24 cellular contexts compared by ENCODE assay signal in genomic region chr4:4870493-4871266, GRCh38. TPM values are rescaled to one million over a fixed set of nuclear protein-coding genes. Genes with fewer than 3 reads are reported as not detected.
A peak's percentile ranks its signal among the peaks of the same experiment; 100 is the strongest.
DNase-seq lines count a peak whose midpoint lies in the region; ATAC-seq, FAIRE-seq and TF ChIP-seq lines count a peak whose summit lies in the region.
"Had no signal": no experiment of that assay in that cellular context is flagged by ENCODE, and none has a peak within 500 bp of the region (broad histone marks: within the 10 kb centered on the region; RNA-seq: fewer than 3 reads in every experiment).

No MANE protein-coding gene starts in this region.

- peaks cover 4% of the 10 kb centered on the region; the same call in 1 of the 2 replicates for H4K20me1 ChIP-seq in IMR-90 (ENCODE audit: insufficient read depth, low read length)

- H2AK5ac ChIP-seq in IMR-90 (ENCODE audit: low read depth, low read length): no peak overlapping the region

- H3K36me3 ChIP-seq in IMR-90 (ENCODE audit: control insufficient read depth, insufficient read depth, low read length): no peaks in the 10 kb centered on the region
- H3K36me3 ChIP-seq in HAP-1 (replicated peaks): no peaks in the 10 kb centered on the region
- H3K36me3 ChIP-seq: gastrocnemius medialis, lower lobe of right lung, neutrophil, SJCRH30, thoracic aorta had no signal

- H3K9me3 ChIP-seq in IMR-90 (ENCODE audit: control insufficient read depth, insufficient read depth, low read length) (peaks cover 3% of the 10 kb centered on the region; the same call in 1 of the 2 replicates), HAP-1 (no peaks in the 10 kb centered on the region)
- H3K9me3 ChIP-seq: gastrocnemius medialis, lower lobe of right lung, neutrophil, SJCRH30, thoracic aorta had no signal

- H2BK20ac ChIP-seq in IMR-90 (ENCODE audit: low read depth, low read length): no peak overlapping the region

- H3K4me1 Mint-ChIP-seq in brain: peaks cover 38% of the 10 kb centered on the region
- peaks cover 18 to 29% (median 24%) of the 10 kb centered on the region in 4 donors for H3K4me1 Mint-ChIP-seq in naive thymus-derived CD8-positive, alpha-beta T cell

- BruUV-seq in IMR-90 (replicated peaks; lab: Mats Ljungman, UMichigan): no TSS peak

- H2AK9ac ChIP-seq in IMR-90 (replicated peaks; ENCODE audit: low read depth, low read length, poor library complexity): no peak overlapping the region

- peak overlapping the region in 1 of 5 experiments; percentile 22 for H3K27ac Mint-ChIP-seq in brain
- peak overlapping the region in 1 of 10 donors; percentile 87 for H3K27ac Mint-ChIP-seq in naive thymus-derived CD8-positive, alpha-beta T cell
- H3K27ac Mint-ChIP-seq: activated T-cell treated with anti-CD3 and anti-CD28 coated beads, Interleukin-2, amount 50 U/mL, for 24 hours had no signal

- no peak overlapping the region for H4K91ac ChIP-seq in IMR-90 (ENCODE audit: insufficient read depth, low read depth, low read length)

- H3K9me3 Mint-ChIP-seq in brain: peaks cover 2 to 12% (median 4%) of the 10 kb centered on the region in 5 experiments
- H3K9me3 Mint-ChIP-seq in naive thymus-derived CD8-positive, alpha-beta T cell: no peaks in the 10 kb centered on the region
- H3K9me3 Mint-ChIP-seq: activated T-cell treated with anti-CD3 and anti-CD28 coated beads, Interleukin-2, amount 50 U/mL, for 24 hours had no signal

- no peak overlapping the region for H3K9ac ChIP-seq in IMR-90 (ENCODE audit: low read depth, low read length)

- no peak for TF ChIP-seq POLR2A in IMR-90 (IDR thresholded peaks at IDR 0.05; ENCODE audit: low read depth, low read length)

- no peaks in the 10 kb centered on the region for H3K4me1 ChIP-seq in IMR-90 (ENCODE audit: control insufficient read depth, insufficient read depth, low read length)
- H3K4me1 ChIP-seq in HAP-1: no peaks in the 10 kb centered on the region
- H3K4me1 ChIP-seq: SJCRH30 had no signal

- H3K18ac ChIP-seq in IMR-90 (ENCODE audit: low read depth, low read length): no peak overlapping the region

- peak overlapping the region; percentile 21; the same call in 1 of the 2 replicates for H3K4me2 ChIP-seq in IMR-90 (ENCODE audit: low read depth, low read length)

- no peaks in the 10 kb centered on the region for H3K36me3 Mint-ChIP-seq in brain
- no peaks in the 10 kb centered on the region for H3K36me3 Mint-ChIP-seq in naive thymus-derived CD8-positive, alpha-beta T cell

- no peak for TF ChIP-seq RAD21 in IMR-90 (IDR thresholded peaks at IDR 0.05; ENCODE audit: low read length)

- WGBS in IMR-90 (ENCODE audit: extremely low coverage in 2 of 2, insufficient read length in 1 of 2), 2 experiments: 6% methylated on average over 9 of the region's 29 CpGs; no CpG with 5 or more reads in 1 of the 2 experiments

- ATAC-seq in IMR-90 (ENCODE audit: low read depth) (no peak), GM19023 (IDR thresholded peaks at IDR 0.05; ENCODE audit: unreplicated experiment) (no peak)
- peak in 1 of 2 donors; percentile 36 for ATAC-seq in naive thymus-derived CD8-positive, alpha-beta T cell
- ATAC-seq: gastrocnemius medialis, GM12878, lower lobe of right lung, sciatic nerve had no signal

- FAIRE-seq in GM19239 (lab: Jason Lieb, UNC): peak; percentile 8
- FAIRE-seq: GM12878 had no signal

- H3K4me3 ChIP-seq in IMR-90 (ENCODE audit: insufficient read depth, low read depth, low read length) (no peak overlapping the region), HAP-1 (no peak overlapping the region)
- H3K4me3 ChIP-seq: gastrocnemius medialis, GM12878, lower lobe of right lung, SJCRH30, thoracic aorta had no signal

- H2BK15ac ChIP-seq in IMR-90 (ENCODE audit: low read depth, low read length): no peak overlapping the region

- intact Hi-C loops in IMR-90 (cut with micrococcal nuclease): no loop called here

- no peak overlapping the region for H3K14ac ChIP-seq in IMR-90 (replicated peaks; ENCODE audit: low read depth, low read length)

- H3K23ac ChIP-seq in IMR-90 (ENCODE audit: low read depth, low read length): no peak overlapping the region

- H3K27me3 ChIP-seq in IMR-90 (ENCODE audit: control insufficient read depth, insufficient read depth, low read length): peaks cover 98% of the 10 kb centered on the region
- peaks cover 58% of the 10 kb centered on the region for H3K27me3 ChIP-seq in HAP-1 (ENCODE audit: low read depth)

- H3K79me1 ChIP-seq in IMR-90 (ENCODE audit: low read depth in 1 of 2, low read length in 2 of 2): no peaks in the 10 kb centered on the region

- CTCF ChIA-PET in IMR-90 (lab: Yijun Ruan, JAX): interaction anchor here (0.7 to 1.6 kb wide), 2 partner anchors 9 to 33 kb away, joined by 3 read pairs; no protein-coding TSS in a partner anchor

- peaks cover 3% of the 10 kb centered on the region; the same call in 1 of the 2 replicates for H3K9me1 ChIP-seq in IMR-90 (ENCODE audit: insufficient read depth, low read length)

- H3K27ac ChIP-seq in IMR-90 (ENCODE audit: insufficient read depth, low read length): no peak overlapping the region
- H3K27ac ChIP-seq: gastrocnemius medialis, lower lobe of right lung, neutrophil, SJCRH30, thoracic aorta had no signal

- no peak overlapping the region for H4K5ac ChIP-seq in IMR-90 (ENCODE audit: low read depth, low read length)

- H3K27me3 Mint-ChIP-seq in brain: no peaks in the 10 kb centered on the region
- H3K27me3 Mint-ChIP-seq in naive thymus-derived CD8-positive, alpha-beta T cell: peaks cover 42 to 81% (median 61%) of the 10 kb centered on the region in 5 donors

- TF ChIP-seq CTCF in IMR-90 (conservative IDR thresholded peaks at IDR 0.05; ENCODE audit: low read depth, low read length): no peak
- TF ChIP-seq CTCF in brain (conservative IDR thresholded peaks at IDR 0.05): no peak

- no peak overlapping the region for H2BK5ac ChIP-seq in IMR-90 (ENCODE audit: low read depth, low read length, poor library complexity, severe bottlenecking)

- no peak overlapping the region for H2BK120ac ChIP-seq in IMR-90 (ENCODE audit: low read depth, low read length)

- peak overlapping the region in 4 of 5 experiments; percentile 46 to 77 (median 63) for H3K4me3 Mint-ChIP-seq in brain
- peak overlapping the region in 6 of 10 donors; percentile 11 to 39 (median 26) for H3K4me3 Mint-ChIP-seq in naive thymus-derived CD8-positive, alpha-beta T cell
- H3K4me3 Mint-ChIP-seq: activated CD4-positive, alpha-beta T cell treated with anti-CD3 and anti-CD28 coated beads for 36 hours; activated T-cell treated with anti-CD3 and anti-CD28 coated beads, Interleukin-2, amount 50 U/mL, for 24 hours had no signal

- H2AFZ ChIP-seq in IMR-90 (replicated peaks; ENCODE audit: low read length, poor library complexity): peak overlapping the region; percentile 62

- no peak overlapping the region for H4K8ac ChIP-seq in IMR-90 (ENCODE audit: low read depth in 2 of 2, low read length in 2 of 2)

- in situ Hi-C loops in IMR-90 (cut with MboI; ENCODE audit: low sequenced_read_pairs) (no loop called here), HAP-1 (cut with MboI; ENCODE audit: low sequenced_read_pairs) (loop anchor here (25.0 kb wide), 1 partner anchor 383 kb away; no protein-coding TSS in a partner anchor)

- H3K56ac ChIP-seq in IMR-90 (ENCODE audit: extremely low read depth, insufficient read depth, low read length): no peak overlapping the region

- H3K4ac ChIP-seq in IMR-90 (ENCODE audit: low read depth, low read length): no peak overlapping the region

- DNase-seq in GM19239 (ENCODE audit: insufficient read length, low spot score): no peak
- DNase-seq in IMR-90: no peak
- peak in 1 of 10 donors; percentile 58 for DNase-seq in naive thymus-derived CD8-positive, alpha-beta T cell
- no peak for DNase-seq in DMS53 treated with DMSO at 0.1 percent for 48 hours (lab: John Stamatoyannopoulos, UW; ENCODE audit: unreplicated experiment)
- DNase-seq in NCI-H345 treated with DMSO at 0.1 percent for 48 hours (lab: John Stamatoyannopoulos, UW; ENCODE audit: unreplicated experiment): no peak
- no peak for DNase-seq in HAP-1 (ENCODE audit: low spot score in 2 of 2)
- DNase-seq: activated CD4-positive, alpha-beta T cell treated with anti-CD3 and anti-CD28 coated beads for 36 hours; activated T-cell treated with anti-CD3 and anti-CD28 coated beads, Interleukin-2, amount 50 U/mL, for 24 hours; AML-193; amniotic stem cell; cerebellar nuclear complex; gastrocnemius medialis; lower lobe of right lung; NCI-H187 treated with DMSO at 0.1 percent for 48 hours; OCI-M1; SJCRH30; stimulated activated CD4-positive, alpha-beta T cell treated with anti-CD3 and anti-CD28 coated beads, Interleukin-2, amount 100 ng/mL, for 48 hours; T-helper 9 cell had no signal

- POLR2A ChIA-PET in IMR-90 (lab: Charles Lee; ENCODE audit: unreplicated experiment): no interaction called here
- POLR2A ChIA-PET in naive thymus-derived CD8-positive, alpha-beta T cell (lab: Charles Lee): no interaction called here

- dilution Hi-C loops in IMR-90 (cut with HindIII; ENCODE audit: low sequenced_read_pairs, unreplicated experiment): no loop called here

TF ChIP-seq in IMR-90, 13 proteins besides CTCF, POLR2A, EP300 and RAD21:
- TF ChIP-seq BHLHE40 (IDR thresholded peaks at IDR 0.05; ENCODE audit: low read depth, low read length): no peak

RNA-seq across cellular contexts. Expression of gene MSX1, which starts 11.2 kb away (rescaled TPM):
- total RNA-seq in IMR-90 (2012; rRNA removed): 1.1 TPM in 2 replicates
- 3.9 and 6.0 TPM in 2 replicates for polyA plus RNA-seq in IMR-90 (2012; rRNA removed)
- polyA plus RNA-seq in IMR-90 (2012; cell fraction: cytosol; rRNA removed): 4.7 and 6.7 TPM in 2 replicates
- polyA plus RNA-seq in IMR-90 (2012; cell fraction: nucleus; rRNA removed; ENCODE audit: low replicate concordance): 2.9 and 5.9 TPM in 2 replicates
- polyA plus RNA-seq in brain (ENCODE audit: insufficient read depth, low read depth, low replicate concordance): 4.8 TPM
- total RNA-seq in naive thymus-derived CD8-positive, alpha-beta T cell: not detected
- polyA plus RNA-seq in naive thymus-derived CD8-positive, alpha-beta T cell: not detected
